Comparison of ENCODE assay signal across 20 cellular contexts in the genomic region with DNA sequence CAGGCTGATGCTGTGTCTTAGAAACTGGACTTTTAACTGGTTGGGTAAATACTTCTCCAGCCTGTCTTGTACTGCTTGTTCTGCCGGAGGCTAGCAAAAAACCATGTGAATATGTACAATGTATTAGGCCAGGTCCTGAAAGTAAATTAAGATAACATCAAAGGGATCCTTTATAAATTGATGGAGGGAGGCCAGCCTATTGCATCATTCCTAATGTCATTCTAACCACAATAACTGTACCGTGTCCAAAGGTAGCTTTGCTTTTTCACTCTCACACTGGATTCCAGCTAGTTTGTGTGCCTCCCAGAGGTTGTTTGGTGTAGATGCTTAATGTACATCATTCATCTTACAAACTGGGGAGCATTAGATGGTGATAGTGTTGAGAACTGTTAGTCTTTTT.
A peak's percentile ranks its signal among the peaks of the same experiment; 100 is the strongest.
DNase-seq lines count a peak whose midpoint lies in the region; ATAC-seq and TF ChIP-seq lines count a peak whose summit lies in the region.
"Had no signal": no experiment of that assay in that cellular context is flagged by ENCODE, and none has a peak within 500 bp of the region (broad histone marks: within the 10 kb centered on the region; RNA-seq: fewer than 3 reads in every experiment).

No MANE protein-coding gene starts in this region.

- no peak for ATAC-seq in foreskin keratinocyte
- ATAC-seq: CD8-positive, alpha-beta T cell; gastroesophageal sphincter had no signal

- H3K4me1 ChIP-seq in foreskin keratinocyte (no peaks in the 10 kb centered on the region), testis (no peaks in the 10 kb centered on the region)
- H3K4me1 ChIP-seq: gastroesophageal sphincter, uterus had no signal

- peak overlapping the region; percentile 60 for H3K27ac ChIP-seq in VCaP
- no peak overlapping the region for H3K27ac ChIP-seq in foreskin keratinocyte
- H3K27ac ChIP-seq in substantia nigra (ENCODE audit: low read depth, low read length, poor library complexity, severe bottlenecking) = no peak overlapping the region
- H3K27ac ChIP-seq in testis = no peak overlapping the region
- H3K27ac ChIP-seq: cardiac muscle cell, gastroesophageal sphincter, uterus had no signal

- H3K4me3 ChIP-seq in testis = no peak overlapping the region
- H3K4me3 ChIP-seq: cardiac muscle cell, gastroesophageal sphincter, smooth muscle cell, uterus had no signal

- TF ChIP-seq POLR2A in testis (IDR thresholded peaks at IDR 0.05) = no peak

- TF ChIP-seq CTCF in VCaP (conservative IDR thresholded peaks at IDR 0.05) (peak; percentile 66), foreskin keratinocyte (conservative IDR thresholded peaks at IDR 0.05) (peak; percentile 33), testis (IDR thresholded peaks at IDR 0.05) (no peak)

- WGBS in testis, 2 donors = 62 to 80% methylated on average over 2 of the region's 2 CpGs

- H3K27me3 ChIP-seq in foreskin keratinocyte (peaks cover 3% of the 10 kb centered on the region), testis (no peaks in the 10 kb centered on the region)
- H3K27me3 ChIP-seq: cardiac muscle cell, gastroesophageal sphincter, uterus had no signal

- H3K36me3 ChIP-seq in testis (ENCODE audit: low read depth, missing control alignments) = no peaks in the 10 kb centered on the region
- H3K36me3 ChIP-seq: cardiac muscle cell, gastroesophageal sphincter, uterus had no signal

- H3K9me3 ChIP-seq in testis = no peaks in the 10 kb centered on the region
- H3K9me3 ChIP-seq: gastroesophageal sphincter, uterus had no signal

- peak; percentile 24 for DNase-seq in Ammon's horn (ENCODE audit: low spot score)
- DNase-seq in HuH-7 (ENCODE audit: low spot score) = peak; percentile 24
- peak in 1 of 2 donors; percentile 25 for DNase-seq in foreskin keratinocyte
- DNase-seq in substantia nigra (lab: John Stamatoyannopoulos, UW) = no peak
- DNase-seq in HUDEP-2 (lab: John Stamatoyannopoulos, UW; ENCODE audit: unreplicated experiment in 76 of 76) = no peak
- DNase-seq in UCSD-AML1 (lab: John Stamatoyannopoulos, UW; ENCODE audit: unreplicated experiment) = no peak
- no peak for DNase-seq in testis
- DNase-seq: ACHN; activated CD4-positive, alpha-beta T cell treated with anti-CD3 and anti-CD28 coated beads, Interleukin-2, amount 50 U/mL, for 1 hour; activated gamma-delta T cell; CD8-positive, alpha-beta T cell; dermis blood vessel endothelial cell; NCI-H774; nephron progenitor cell; stimulated activated CD4-positive, alpha-beta T cell treated with anti-CD3 and anti-CD28 coated beads, Interleukin-4, amount 100 ng/mL, for 24 hours; uterus had no signal

- intact Hi-C loops in testis (cut with DNase I; ENCODE audit: low total_unique reads) = no loop called here

Comparison
In these comparisons a context has a peak if more than half of its experiments do, and no peak if none do; other contexts are left out.
1. DNase-seq: peak in Ammon's horn (single experiment) and HuH-7 (single experiment); none in substantia nigra (0 of 49), HUDEP-2 (0 of 76), UCSD-AML1 (single experiment) and testis (single experiment).
2. CTCF ChIP-seq: peak in VCaP (single experiment) and foreskin keratinocyte (single experiment); none in testis (0 of 3).